ENCODE assay signal across 19 cellular contexts in the genomic region with DNA sequence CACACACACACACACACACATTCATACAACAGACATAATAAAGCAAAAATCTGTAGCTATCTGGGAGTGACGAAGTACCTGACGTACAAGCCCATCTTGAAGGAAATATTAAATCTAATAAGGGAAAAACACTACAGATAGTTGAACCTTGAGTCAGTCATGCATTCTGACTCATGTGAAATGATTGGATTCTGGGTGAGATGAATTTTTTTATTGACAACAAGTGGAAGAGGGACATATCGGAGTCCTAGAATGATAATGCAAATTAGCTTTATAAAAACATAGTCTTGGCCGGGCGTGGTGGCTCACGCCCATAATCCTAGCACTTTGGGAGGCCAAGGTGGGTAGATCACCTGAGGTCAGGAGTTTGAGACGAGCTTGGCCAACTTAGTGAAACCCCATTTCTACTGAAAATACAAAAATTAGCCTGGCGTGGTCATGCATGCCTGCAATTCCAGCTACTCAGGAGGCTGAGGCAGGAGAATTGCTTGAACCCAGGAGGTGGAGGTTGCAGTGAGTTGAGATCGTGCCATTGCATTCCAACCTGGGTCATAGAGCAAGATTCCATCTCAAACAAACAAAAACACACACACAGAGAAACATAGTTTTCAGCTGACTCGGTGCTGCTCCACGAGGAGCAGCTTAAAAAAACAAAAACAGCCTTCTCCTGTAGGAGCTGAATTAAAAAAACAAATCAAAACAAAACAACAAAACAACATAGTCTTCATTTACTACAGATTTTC.
A peak's percentile ranks its signal among the peaks of the same experiment; 100 is the strongest.
DNase-seq lines count a peak whose midpoint lies in the region; ATAC-seq, FAIRE-seq and TF ChIP-seq lines count a peak whose summit lies in the region.
"Had no signal": no experiment of that assay in that cellular context is flagged by ENCODE, and none has a peak within 500 bp of the region (broad histone marks: within the 10 kb centered on the region; RNA-seq: fewer than 3 reads in every experiment).

No MANE protein-coding gene starts in this region.

- no peak overlapping the region for H3K4ac ChIP-seq in trophoblast cell (ENCODE audit: low read depth, low read length)

- peak; percentile 95 for ATAC-seq in Panc1
- ATAC-seq: pancreas had no signal

- no peaks in the 10 kb centered on the region for H3K9me3 ChIP-seq in Panc1 (ENCODE audit: control insufficient read depth, insufficient read depth, low read depth, low read length)
- H3K9me3 ChIP-seq in trophoblast cell (ENCODE audit: insufficient read depth, low read depth, low read length): no peaks in the 10 kb centered on the region
- H3K9me3 ChIP-seq: adrenal gland, pancreas, spleen, testis had no signal

- no peak overlapping the region for H2BK5ac ChIP-seq in trophoblast cell (ENCODE audit: low read depth, low read length, poor library complexity)

- no peak overlapping the region for H2BK120ac ChIP-seq in trophoblast cell (ENCODE audit: insufficient read depth, low read length, poor library complexity)

- CTCF ChIA-PET in Panc1 (lab: Charles Lee): interaction anchor here (0.6 to 0.8 kb wide), 2 partner anchors 9 to 62 kb away, joined by 3 to 8 read pairs; no protein-coding TSS in a partner anchor

- whole genome bisulfite sequencing in trophoblast cell (ENCODE audit: extremely low coverage, insufficient coverage, insufficient read length): no CpG with 5 or more reads among the region's 11 CpGs

- no peak overlapping the region for H3K9ac ChIP-seq in trophoblast cell (ENCODE audit: low read length)

- DNase-seq in H54 (ENCODE audit: insufficient read length, low spot score): no peak
- DNase-seq in Panc1 (ENCODE audit: low read depth, low spot score): no peak
- DNase-seq in cardiac fibroblast (ENCODE audit: low read depth in 2 of 2): peak; percentile 11 to 87
- DNase-seq in trophoblast cell: peak; percentile 69 to 89
- no peak for DNase-seq in NOMO-1 treated with DMSO at 0.1 percent for 48 hours (lab: John Stamatoyannopoulos, UW; ENCODE audit: unreplicated experiment)
- DNase-seq in NCI-H2227 treated with DMSO at 0.1 percent for 48 hours (lab: John Stamatoyannopoulos, UW): no peak
- DNase-seq in GM10266 (ENCODE audit: extremely low spot score): no peak
- DNase-seq: activated CD4-positive, CD25-positive, alpha-beta regulatory T cell treated with anti-CD3 and anti-CD28 coated beads, Interleukin-2, amount 50 U/mL, for 72 hours; adrenal gland; GOT3; Kasumi-1; NCI-H1436 treated with DMSO at 0.1 percent for 48 hours; NCI-H345; NK-92 treated with Interleukin-12 subunit alpha and Interleukin-12 subunit beta, amount 100 ng/mL, for 24 hours; pancreas; SHP77 treated with DMSO at 0.1 percent for 48 hours; spleen; testis had no signal

- no peak overlapping the region for H3K18ac ChIP-seq in trophoblast cell (ENCODE audit: low read length)

- intact Hi-C loops in Panc1 (cut with micrococcal nuclease; ENCODE audit: unreplicated experiment): no loop called here

- no TSS peak for BruUV-seq in Panc1 (replicated peaks; lab: Mats Ljungman, UMichigan)

- H2AK5ac ChIP-seq in trophoblast cell (ENCODE audit: low read length): no peak overlapping the region

- H3K79me1 ChIP-seq in trophoblast cell (ENCODE audit: low read length): no peaks in the 10 kb centered on the region

- TF ChIP-seq POLR2A in H54 (IDR thresholded peaks at IDR 0.05; ENCODE audit: low read depth, low read length): no peak

- H3K79me2 ChIP-seq in trophoblast cell (ENCODE audit: control insufficient read depth, insufficient read depth, low read length, poor library complexity): no peaks in the 10 kb centered on the region

- TF ChIP-seq CTCF in Panc1 (IDR thresholded peaks at IDR 0.05) (no peak), cardiac fibroblast (IDR thresholded peaks at IDR 0.05; ENCODE audit: low read depth, low read length) (no peak), GM10266 (IDR thresholded peaks at IDR 0.05; ENCODE audit: control insufficient read depth, insufficient read depth, low read depth, missing control alignments) (no peak)

- H3K4me2 ChIP-seq in trophoblast cell (ENCODE audit: low read length): no peak overlapping the region

- no peak overlapping the region for H3K14ac ChIP-seq in trophoblast cell (ENCODE audit: low read length)

- POLR2A ChIA-PET in Panc1 (lab: Charles Lee): no interaction called here

- H3K4me1 ChIP-seq in Panc1 (ENCODE audit: control insufficient read depth, insufficient read depth, low read length) (peaks cover 11% of the 10 kb centered on the region; the same call in 1 of the 2 replicates), trophoblast cell (ENCODE audit: control insufficient read depth in 1 of 2, insufficient read depth in 2 of 2, low read length in 2 of 2) (no peaks in the 10 kb centered on the region)
- H3K4me1 ChIP-seq: adrenal gland, pancreas, spleen, testis had no signal

- no peak overlapping the region for H3K4me3 ChIP-seq in Panc1 (ENCODE audit: low read depth in 2 of 2, low read length in 2 of 2)
- no peak overlapping the region for H3K4me3 ChIP-seq in cardiac fibroblast (replicated peaks in 1 of 2; ENCODE audit: low read depth in 2 of 2, low read length in 2 of 2)
- no peak overlapping the region for H3K4me3 ChIP-seq in trophoblast cell (ENCODE audit: low read depth, low read length)
- H3K4me3 ChIP-seq: adrenal gland, coronary artery, pancreas, spleen, testis had no signal

- peak; percentile 65 for FAIRE-seq in H54 (lab: Jason Lieb, UNC)
- FAIRE-seq: pancreas had no signal

- H3K27me3 ChIP-seq in Panc1 (ENCODE audit: control insufficient read depth, insufficient read depth, low read length) (no peaks in the 10 kb centered on the region), trophoblast cell (ENCODE audit: insufficient read depth, low read length) (no peaks in the 10 kb centered on the region)
- H3K27me3 ChIP-seq: adrenal gland, pancreas, spleen, testis had no signal

- H3K36me3 ChIP-seq in Panc1 (ENCODE audit: control insufficient read depth, insufficient read depth, low read length) (no peaks in the 10 kb centered on the region), trophoblast cell (ENCODE audit: control insufficient read depth in 1 of 2, insufficient read depth in 2 of 2, low read length in 2 of 2) (no peaks in the 10 kb centered on the region)
- H3K36me3 ChIP-seq: adrenal gland, pancreas, spleen had no signal

- H3K27ac ChIP-seq in Panc1 (ENCODE audit: low read length): peak overlapping the region; percentile 18; the same call in 1 of the 2 replicates
- H3K27ac ChIP-seq in trophoblast cell (ENCODE audit: low read depth, low read length): no peak overlapping the region
- H3K27ac ChIP-seq: adrenal gland, coronary artery, pancreas, spleen, testis had no signal

- no peak overlapping the region for H2AFZ ChIP-seq in trophoblast cell (ENCODE audit: insufficient read depth, low read length, poor library complexity)

- no peak overlapping the region for H3K23ac ChIP-seq in trophoblast cell (ENCODE audit: low read length)

- H2BK12ac ChIP-seq in trophoblast cell (ENCODE audit: low read length): no peak overlapping the region

- no peak overlapping the region for H4K8ac ChIP-seq in trophoblast cell (ENCODE audit: low read depth, low read length)

- H4K91ac ChIP-seq in trophoblast cell (ENCODE audit: low read depth, low read length): no peak overlapping the region

- no peak overlapping the region for H4K12ac ChIP-seq in trophoblast cell (ENCODE audit: low read depth, low read length)

- in situ Hi-C loops in Panc1 (cut with HindIII; ENCODE audit: low pct_unique_long_range_greater_than_20kb, low sequenced_read_pairs): no loop called here

Comparison
In these comparisons a context has a peak if more than half of its experiments do, and no peak if none do; other contexts are left out.
1. DNase-seq: peak in cardiac fibroblast (2 of 2) and trophoblast cell (2 of 2); none in H54 (single experiment), Panc1 (single experiment), NOMO-1 treated with DMSO at 0.1 percent for 48 hours (single experiment), NCI-H2227 treated with DMSO at 0.1 percent for 48 hours (single experiment) and GM10266 (single experiment).